In the genomic region with DNA sequence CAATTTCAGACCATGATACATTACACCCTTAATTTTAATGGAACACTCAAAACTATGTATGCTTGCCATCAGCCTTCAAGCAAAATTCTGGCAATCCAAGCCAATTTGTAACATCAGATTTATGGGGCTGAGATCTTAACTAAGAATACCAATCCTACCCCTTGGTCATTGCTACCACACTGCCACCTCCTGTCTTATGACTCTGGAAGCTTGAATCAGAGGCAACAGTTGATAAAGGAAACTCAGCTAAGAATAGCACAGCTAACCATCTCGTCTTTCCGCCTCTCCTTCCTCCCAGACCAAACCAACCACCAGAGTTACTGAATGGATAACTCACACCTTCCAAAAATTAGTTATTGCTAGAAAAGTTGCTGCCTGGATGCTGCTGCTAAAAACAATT, we compare ENCODE assay signal across 8 cellular contexts. TPM values are rescaled to one million over a fixed set of nuclear protein-coding genes. Genes with fewer than 3 reads are reported as not detected.
DNase-seq lines count a peak whose midpoint lies in the region; ATAC-seq and TF ChIP-seq lines count a peak whose summit lies in the region.

No MANE protein-coding gene starts in this region.

- no peak overlapping the region for H3K4me3 ChIP-seq in testis

- TF ChIP-seq CTCF in glutamatergic neuron (IDR thresholded peaks at IDR 0.05; ENCODE audit: partially characterized antibody, unreplicated experiment) (no peak), testis (IDR thresholded peaks at IDR 0.05) (peak in 1 of 3 experiments; percentile 12), omental fat pad (IDR thresholded peaks at IDR 0.05) (no peak)

- H3K27me3 Mint-ChIP-seq in glutamatergic neuron (ENCODE audit: unreplicated experiment): peaks cover 5% of the 10 kb centered on the region

- H3K4me1 Mint-ChIP-seq in glutamatergic neuron (ENCODE audit: low read depth, unreplicated experiment): peaks cover 28% of the 10 kb centered on the region

- intact Hi-C loops in testis (cut with DNase I; ENCODE audit: low total_unique reads): no loop called here

- ATAC-seq in activated naive CD4-positive, alpha-beta T cell treated with anti-CD3 and anti-CD28 coated beads, Interleukin-2, amount 50 U/mL, for 72 hours: peak; percentile 29 to 43
- peak; percentile 59 for ATAC-seq in SK-N-SH treated with all-trans-retinoic acid at 6 μM for 48 hours
- ATAC-seq in HG02884 (IDR thresholded peaks at IDR 0.05; ENCODE audit: unreplicated experiment): no peak
- no peak for ATAC-seq in omental fat pad (ENCODE audit: low FRiP score)
- no peak for ATAC-seq in HG03108 (IDR thresholded peaks at IDR 0.05; ENCODE audit: unreplicated experiment)

- no peak overlapping the region for H3K27ac ChIP-seq in testis

- no peaks in the 10 kb centered on the region for H3K36me3 ChIP-seq in testis (ENCODE audit: low read depth, missing control alignments)

- H3K36me3 Mint-ChIP-seq in activated naive CD4-positive, alpha-beta T cell treated with anti-CD3 and anti-CD28 coated beads, Interleukin-2, amount 50 U/mL, for 72 hours: peaks cover 0 to 7% of the 10 kb centered on the region in 2 donors
- H3K36me3 Mint-ChIP-seq in glutamatergic neuron (ENCODE audit: unreplicated experiment): peaks cover 4% of the 10 kb centered on the region

- no peaks in the 10 kb centered on the region for H3K9me3 Mint-ChIP-seq in activated naive CD4-positive, alpha-beta T cell treated with anti-CD3 and anti-CD28 coated beads, Interleukin-2, amount 50 U/mL, for 72 hours
- H3K9me3 Mint-ChIP-seq in glutamatergic neuron (ENCODE audit: unreplicated experiment): peaks cover 10% of the 10 kb centered on the region

- WGBS in testis, 2 donors: 26 to 56% methylated on average over 2 of the region's 2 CpGs

- no peaks in the 10 kb centered on the region for H3K9me3 ChIP-seq in testis

- peak overlapping the region; percentile 20 for H3K4me3 Mint-ChIP-seq in glutamatergic neuron (ENCODE audit: unreplicated experiment)

- H3K4me1 ChIP-seq in testis: no peaks in the 10 kb centered on the region

- H3K27ac Mint-ChIP-seq in activated naive CD4-positive, alpha-beta T cell treated with anti-CD3 and anti-CD28 coated beads, Interleukin-2, amount 50 U/mL, for 72 hours: no peak overlapping the region
- H3K27ac Mint-ChIP-seq in glutamatergic neuron (ENCODE audit: unreplicated experiment): no peak overlapping the region

- no peak for TF ChIP-seq POLR2A in testis (IDR thresholded peaks at IDR 0.05)

- no peak for DNase-seq in activated naive CD4-positive, alpha-beta T cell treated with anti-CD3 and anti-CD28 coated beads, Interleukin-2, amount 50 U/mL, for 72 hours (ENCODE audit: low spot score in 2 of 2)
- no peak for DNase-seq in activated naive CD4-positive, alpha-beta T cell treated with anti-CD3 and anti-CD28 coated beads, Interleukin-2, amount 50 U/mL, for 16 hours
- no peak for DNase-seq in glutamatergic neuron
- peak; percentile 36 for DNase-seq in testis
- DNase-seq in omental fat pad (ENCODE audit: low spot score): no peak

- H3K27me3 ChIP-seq in testis: no peaks in the 10 kb centered on the region

TF ChIP-seq in SK-N-SH treated with all-trans-retinoic acid at 6 μM for 48 hours, 23 proteins besides CTCF, POLR2A, EP300 and RAD21:
- TF ChIP-seq ISL1 (CRISPR knock-in tag; IDR thresholded peaks at IDR 0.05) (peak; percentile 53), BACH2 (CRISPR knock-in tag; IDR thresholded peaks at IDR 0.05; ENCODE audit: borderline replicate concordance) (no peak)

RNA-seq across cellular contexts. Expression of a gene that starts 7.4 kb away (rescaled TPM):
- under 1 TPM; 0.39 to 0.56 TPM for total RNA-seq in activated naive CD4-positive, alpha-beta T cell treated with anti-CD3 and anti-CD28 coated beads, Interleukin-2, amount 50 U/mL, for 72 hours
- total RNA-seq in glutamatergic neuron (ENCODE audit: unreplicated experiment) (47.0 TPM), testis (10 to 100 TPM; 20.1 to 36.0 TPM), omental fat pad (1 to 10 TPM in 2 of 4 donors, under 1 TPM in 2; 0.32 to 2.3 (median 1.4) TPM)
- 17.8 TPM for polyA plus RNA-seq in testis (ENCODE audit: insufficient read depth, low read depth, low replicate concordance)

Comparison
In these comparisons a context has a peak if more than half of its experiments do, and no peak if none do; other contexts are left out.
1. ATAC-seq: peak in activated naive CD4-positive, alpha-beta T cell treated with anti-CD3 and anti-CD28 coated beads, Interleukin-2, amount 50 U/mL, for 72 hours (2 of 2) and SK-N-SH treated with all-trans-retinoic acid at 6 μM for 48 hours (single experiment); none in HG02884 (single experiment), omental fat pad (single experiment) and HG03108 (single experiment).
2. RNA of a gene that starts 7.4 kb away (total RNA-seq): 47.0 TPM in glutamatergic neuron (single experiment) and 20.1 to 36.0 TPM in testis; 0.32 to 2.3 TPM in omental fat pad and 0.39 to 0.56 TPM in activated naive CD4-positive, alpha-beta T cell treated with anti-CD3 and anti-CD28 coated beads, Interleukin-2, amount 50 U/mL, for 72 hours; every median in the first group is over 4 times any median in the second.